Comparison of ENCODE assay signal across 12 cellular contexts in genomic region chr6:56863366-56863765, GRCh38.
A peak's percentile ranks its signal among the peaks of the same experiment; 100 is the strongest.
DNase-seq lines count a peak whose midpoint lies in the region; ATAC-seq, FAIRE-seq and TF ChIP-seq lines count a peak whose summit lies in the region.
"Had no signal": no experiment of that assay in that cellular context is flagged by ENCODE, and none has a peak within 500 bp of the region (broad histone marks: within the 10 kb centered on the region; RNA-seq: fewer than 3 reads in every experiment).

No MANE protein-coding gene starts in this region.

- CTCF ChIA-PET in AG04450 (lab: Charles Lee) (interaction anchor here (0.8 to 8.4 kb wide), 4 partner anchors 11 to 462 kb away, joined by 3 to 78 read pairs (median 6); no protein-coding TSS in a partner anchor), HepG2 (lab: Yijun Ruan, JAX; ENCODE audit: low intra/inter-chr PET ratio, low total read pairs) (no interaction called here)
- CTCF ChIA-PET in activated CD4-positive, alpha-beta memory T cell treated with anti-CD3 and anti-CD28 coated beads for 36 hours (lab: Charles Lee): interaction anchor here (1.5 kb wide), 1 partner anchor 11 kb away, joined by 4 read pairs; no protein-coding TSS in a partner anchor

- DNase-seq in AG04450 (ENCODE audit: low read depth, low spot score) (no peak), brain microvascular endothelial cell (peak; percentile 72), HepG2 (ENCODE audit: low spot score) (peak; percentile 49), mesendoderm (no peak), NCI-H748 (lab: John Stamatoyannopoulos, UW; ENCODE audit: unreplicated experiment) (no peak)
- DNase-seq in T-helper 2 cell treated with Interferon-gamma antibody and Interleukin-4, amounts not matched to agents 5 μg/mL and 100 μg/mL, for 36 hours (ENCODE audit: low spot score): no peak
- DNase-seq in activated CD4-positive, alpha-beta memory T cell treated with anti-CD3 and anti-CD28 coated beads for 36 hours: no peak
- DNase-seq: activated T-cell treated with anti-CD3 and anti-CD28 coated beads for 4 hours, NCI-H1417 treated with DMSO at 0.1 percent for 48 hours had no signal

- H2BK120ac ChIP-seq in mesendoderm (ENCODE audit: low read depth, low read length): no peak overlapping the region

- no peaks in the 10 kb centered on the region for H4K20me1 ChIP-seq in KMS-11 (ENCODE audit: insufficient read depth)
- H4K20me1 ChIP-seq in HepG2 (ENCODE audit: insufficient read depth, low read length): no peaks in the 10 kb centered on the region
- H4K20me1 ChIP-seq: BLaER1 had no signal

- H3K79me1 ChIP-seq in mesendoderm (ENCODE audit: low read length): no peaks in the 10 kb centered on the region

- no peak overlapping the region for H3K23ac ChIP-seq in mesendoderm (ENCODE audit: low read length)

- H3K36me3 ChIP-seq in KMS-11 (ENCODE audit: insufficient read depth) (no peaks in the 10 kb centered on the region), brain microvascular endothelial cell (replicated peaks) (no peaks in the 10 kb centered on the region), HepG2 (replicated peaks in 1 of 2; ENCODE audit: control insufficient read depth in 1 of 2, insufficient read depth in 2 of 2, low read length in 2 of 2) (no peaks in the 10 kb centered on the region), mesendoderm (ENCODE audit: control insufficient read depth, insufficient read depth, low read length) (no peaks in the 10 kb centered on the region)
- H3K36me3 ChIP-seq: BLaER1 had no signal

- no peak for TF ChIP-seq POLR2A in HepG2 (IDR thresholded peaks at IDR 0.05; ENCODE audit: insufficient read depth in 1 of 2, low read depth in 2 of 2, low read length in 2 of 2)

- H3K9ac ChIP-seq in KMS-11 (no peak overlapping the region), HepG2 (ENCODE audit: insufficient read depth, low read depth, low read length) (no peak overlapping the region), mesendoderm (ENCODE audit: low read length) (no peak overlapping the region)
- H3K9ac ChIP-seq: BLaER1 had no signal

- intact Hi-C loops in HepG2 (cut with micrococcal nuclease; ENCODE audit: unreplicated experiment): no loop called here
- intact Hi-C loops in activated CD4-positive, alpha-beta memory T cell treated with anti-CD3 and anti-CD28 coated beads for 36 hours (cut with micrococcal nuclease): no loop called here

- H4K5ac ChIP-seq in mesendoderm (ENCODE audit: low read length): no peak overlapping the region

- H3K27ac ChIP-seq in AG04450 (ENCODE audit: low read depth, low read length): peak overlapping the region; percentile 59
- peak overlapping the region; percentile 19; the same call in 1 of the 2 replicates for H3K27ac ChIP-seq in KMS-11
- H3K27ac ChIP-seq in brain microvascular endothelial cell: peak overlapping the region; percentile 55
- H3K27ac ChIP-seq in HepG2 (ENCODE audit: extremely low read length, insufficient read depth, low read length): no peak overlapping the region
- no peak overlapping the region for H3K27ac ChIP-seq in mesendoderm (ENCODE audit: low read depth, low read length)
- H3K27ac ChIP-seq: BLaER1, HL-60 had no signal

- no peak overlapping the region for H3K27ac Mint-ChIP-seq in T-helper 2 cell treated with Interferon-gamma antibody and Interleukin-4, amounts not matched to agents 5 μg/mL and 100 μg/mL, for 36 hours
- no peak overlapping the region for H3K27ac Mint-ChIP-seq in activated CD4-positive, alpha-beta memory T cell treated with anti-CD3 and anti-CD28 coated beads for 36 hours

- no peak overlapping the region for H3K4me3 Mint-ChIP-seq in T-helper 2 cell treated with Interferon-gamma antibody and Interleukin-4, amounts not matched to agents 5 μg/mL and 100 μg/mL, for 36 hours
- H3K4me3 Mint-ChIP-seq in activated CD4-positive, alpha-beta memory T cell treated with anti-CD3 and anti-CD28 coated beads for 36 hours: no peak overlapping the region

- POLR2A ChIA-PET in AG04450 (lab: Yijun Ruan, JAX): interaction anchor here (1.7 kb wide), 1 partner anchor 12 kb away, joined by 6 read pairs; no protein-coding TSS in a partner anchor
- POLR2A ChIA-PET in HepG2 (lab: Yijun Ruan, JAX): interaction anchor here (1.4 kb wide), 1 partner anchor 13 kb away, joined by 3 read pairs; no protein-coding TSS in a partner anchor
- POLR2A ChIA-PET in activated CD4-positive, alpha-beta memory T cell treated with anti-CD3 and anti-CD28 coated beads for 36 hours (lab: Charles Lee): no interaction called here

- peaks cover 3% of the 10 kb centered on the region for H3K4me1 Mint-ChIP-seq in T-helper 2 cell treated with Interferon-gamma antibody and Interleukin-4, amounts not matched to agents 5 μg/mL and 100 μg/mL, for 36 hours (ENCODE audit: low read depth)
- H3K4me1 Mint-ChIP-seq in activated CD4-positive, alpha-beta memory T cell treated with anti-CD3 and anti-CD28 coated beads for 36 hours (ENCODE audit: low read depth): peaks cover 3% of the 10 kb centered on the region

- TF ChIP-seq EP300 in HepG2 (IDR thresholded peaks at IDR 0.05; ENCODE audit: low read depth in 2 of 2, low read length in 2 of 2): peak in 1 of 2 experiments; percentile 34; a peak in 1 of 4 replicates
- no peak for TF ChIP-seq EP300 in HepG2 (CRISPR knock-in tag; IDR thresholded peaks at IDR 0.05; ENCODE audit: borderline replicate concordance)

- H3K27me3 Mint-ChIP-seq in T-helper 2 cell treated with Interferon-gamma antibody and Interleukin-4, amounts not matched to agents 5 μg/mL and 100 μg/mL, for 36 hours (ENCODE audit: low read depth): peaks cover 9% of the 10 kb centered on the region
- peaks cover 11% of the 10 kb centered on the region for H3K27me3 Mint-ChIP-seq in activated CD4-positive, alpha-beta memory T cell treated with anti-CD3 and anti-CD28 coated beads for 36 hours

- H3K79me2 ChIP-seq in KMS-11 (ENCODE audit: insufficient read depth, low read depth) (no peaks in the 10 kb centered on the region; the same call in 1 of the 2 replicates), HepG2 (ENCODE audit: insufficient read depth, low read length) (no peaks in the 10 kb centered on the region), mesendoderm (ENCODE audit: control insufficient read depth, insufficient read depth, low read length) (no peaks in the 10 kb centered on the region)

- no peak overlapping the region for H3K4me3 ChIP-seq in AG04450 (ENCODE audit: low read depth, low read length)
- H3K4me3 ChIP-seq in KMS-11 (IDR thresholded peaks at IDR 0.05; ENCODE audit: insufficient read depth, low read depth, low read length): no peak overlapping the region
- no peak overlapping the region for H3K4me3 ChIP-seq in brain microvascular endothelial cell (ENCODE audit: low read depth, low read length)
- no peak overlapping the region for H3K4me3 ChIP-seq in HepG2 (replicated peaks in 1 of 3; ENCODE audit: insufficient read depth in 1 of 3, low read depth in 2 of 3, low read length in 3 of 3)
- no peak overlapping the region for H3K4me3 ChIP-seq in mesendoderm (ENCODE audit: low read length)
- H3K4me3 ChIP-seq: BLaER1 had no signal

- no peak overlapping the region for H2AK5ac ChIP-seq in mesendoderm (ENCODE audit: low read length)

- H2AFZ ChIP-seq in KMS-11 (ENCODE audit: low read depth) (no peak overlapping the region), HepG2 (ENCODE audit: low read length) (no peak overlapping the region)

- no peak for TF ChIP-seq RAD21 in HepG2 (CRISPR knock-in tag; IDR thresholded peaks at IDR 0.05)

- no TSS peak for BruUV-seq in HepG2 (replicated peaks; lab: Mats Ljungman, UMichigan)

- H3K4me2 ChIP-seq in KMS-11: peak overlapping the region; percentile 57
- H3K4me2 ChIP-seq in HepG2 (ENCODE audit: low read depth, low read length): no peak overlapping the region
- H3K4me2 ChIP-seq in mesendoderm (ENCODE audit: low read length): no peak overlapping the region
- H3K4me2 ChIP-seq: BLaER1 had no signal

- no peak overlapping the region for H4K8ac ChIP-seq in mesendoderm (ENCODE audit: low read depth, low read length)

- H2BK5ac ChIP-seq in mesendoderm (ENCODE audit: low read length): no peak overlapping the region

- no peaks in the 10 kb centered on the region for H3K36me3 Mint-ChIP-seq in T-helper 2 cell treated with Interferon-gamma antibody and Interleukin-4, amounts not matched to agents 5 μg/mL and 100 μg/mL, for 36 hours (ENCODE audit: low read depth)
- no peaks in the 10 kb centered on the region for H3K36me3 Mint-ChIP-seq in activated CD4-positive, alpha-beta memory T cell treated with anti-CD3 and anti-CD28 coated beads for 36 hours

- no peak overlapping the region for H3K4ac ChIP-seq in mesendoderm (ENCODE audit: low read depth, low read length)

- no peaks in the 10 kb centered on the region for H3K9me3 ChIP-seq in AG04450 (ENCODE audit: control insufficient read depth, insufficient read depth, low read length)
- no peaks in the 10 kb centered on the region for H3K9me3 ChIP-seq in HepG2 (ENCODE audit: low read length)
- H3K9me3 ChIP-seq: BLaER1 had no signal

- H3K18ac ChIP-seq in mesendoderm (ENCODE audit: low read length): no peak overlapping the region

- in situ Hi-C loops in brain microvascular endothelial cell (cut with HindIII; ENCODE audit: low pct_ligation_motif_present, low sequenced_read_pairs): no loop called here
- in situ Hi-C loops in HepG2 (cut with HindIII; ENCODE audit: extremely low pct_ligation_motif_present, low pct_unique_long_range_greater_than_20kb): no loop called here

- H2BK15ac ChIP-seq in mesendoderm (replicated peaks; ENCODE audit: low read depth): no peak overlapping the region

- H3K4me1 ChIP-seq in KMS-11 (ENCODE audit: low read depth, poor library complexity, severe bottlenecking) (peaks cover 54% of the 10 kb centered on the region), HepG2 (ENCODE audit: insufficient read depth, low read length) (peaks cover 15% of the 10 kb centered on the region), mesendoderm (ENCODE audit: control insufficient read depth, low read depth, low read length) (no peaks in the 10 kb centered on the region)
- H3K4me1 ChIP-seq: BLaER1 had no signal

- no peak overlapping the region for H3K56ac ChIP-seq in mesendoderm (ENCODE audit: low read length)

- WGBS in HepG2 (ENCODE audit: low lambda C conversion rate): 0% methylated on average over 1 of the region's 1 CpG
- whole genome bisulfite sequencing in mesendoderm (ENCODE audit: extremely low coverage, insufficient coverage, low lambda C conversion rate): no CpG with 5 or more reads among the region's 1 CpG

- H3K27me3 ChIP-seq in AG04450 (ENCODE audit: control insufficient read depth, insufficient read depth, low read length) (no peaks in the 10 kb centered on the region), KMS-11 (ENCODE audit: insufficient read depth, low read depth) (no peaks in the 10 kb centered on the region), brain microvascular endothelial cell (replicated peaks) (no peaks in the 10 kb centered on the region), HepG2 (ENCODE audit: control insufficient read depth in 1 of 2, insufficient read depth in 2 of 2, low read length in 2 of 2) (no peaks in the 10 kb centered on the region), mesendoderm (ENCODE audit: insufficient read depth, low read length, poor library complexity) (no peaks in the 10 kb centered on the region)
- H3K27me3 ChIP-seq: BLaER1 had no signal

- TF ChIP-seq CTCF in AG04450 (IDR thresholded peaks at IDR 0.05; ENCODE audit: low read depth, low read length): no peak
- no peak for TF ChIP-seq CTCF in KMS-11 (conservative IDR thresholded peaks at IDR 0.05; ENCODE audit: low read depth, low read length)
- TF ChIP-seq CTCF in brain microvascular endothelial cell (IDR thresholded peaks at IDR 0.05; ENCODE audit: low read depth, low read length, missing control alignments): no peak
- TF ChIP-seq CTCF in HepG2 (CRISPR knock-in tag; IDR thresholded peaks at IDR 0.05): no peak

- H3K9me3 Mint-ChIP-seq in T-helper 2 cell treated with Interferon-gamma antibody and Interleukin-4, amounts not matched to agents 5 μg/mL and 100 μg/mL, for 36 hours: no peaks in the 10 kb centered on the region
- H3K9me3 Mint-ChIP-seq in activated CD4-positive, alpha-beta memory T cell treated with anti-CD3 and anti-CD28 coated beads for 36 hours: no peaks in the 10 kb centered on the region

- peak; percentile 78 for ATAC-seq in HepG2

- FAIRE-seq in HepG2 (lab: Jason Lieb, UNC): no peak

Comparison
In these comparisons a context has a peak if more than half of its experiments do, and no peak if none do; other contexts are left out.
1. DNase-seq: peak in brain microvascular endothelial cell (single experiment) and HepG2 (single experiment); none in AG04450 (single experiment), T-helper 2 cell treated with Interferon-gamma antibody and Interleukin-4, amounts not matched to agents 5 μg/mL and 100 μg/mL, for 36 hours (single experiment), activated CD4-positive, alpha-beta memory T cell treated with anti-CD3 and anti-CD28 coated beads for 36 hours (single experiment), mesendoderm (single experiment) and NCI-H748 (single experiment).
2. H3K27ac ChIP-seq: peak in AG04450 (single experiment), KMS-11 (single experiment) and brain microvascular endothelial cell (single experiment); none in HepG2 (single experiment) and mesendoderm (single experiment).